Comparison of ENCODE assay signal across 1 cellular context in genomic region chr1:156019946-156020292, GRCh38.
TF ChIP-seq lines count a peak whose summit lies in the region.

No MANE protein-coding gene starts in this region.

TF ChIP-seq in K562, 482 proteins besides CTCF, POLR2A, EP300 and RAD21:
- TF ChIP-seq ZBTB40 (IDR thresholded peaks at IDR 0.05): 0 out of 2 replicates have a peak, but pooled peaks have one; percentile 14
- TF ChIP-seq ZBTB40 (CRISPR knock-in tag; IDR thresholded peaks at IDR 0.05): no peak
- TF ChIP-seq SMC3 (conservative IDR thresholded peaks at IDR 0.05; ENCODE audit: insufficient read depth, low read depth, low read length): no peak
- TF ChIP-seq, protein P1, sequence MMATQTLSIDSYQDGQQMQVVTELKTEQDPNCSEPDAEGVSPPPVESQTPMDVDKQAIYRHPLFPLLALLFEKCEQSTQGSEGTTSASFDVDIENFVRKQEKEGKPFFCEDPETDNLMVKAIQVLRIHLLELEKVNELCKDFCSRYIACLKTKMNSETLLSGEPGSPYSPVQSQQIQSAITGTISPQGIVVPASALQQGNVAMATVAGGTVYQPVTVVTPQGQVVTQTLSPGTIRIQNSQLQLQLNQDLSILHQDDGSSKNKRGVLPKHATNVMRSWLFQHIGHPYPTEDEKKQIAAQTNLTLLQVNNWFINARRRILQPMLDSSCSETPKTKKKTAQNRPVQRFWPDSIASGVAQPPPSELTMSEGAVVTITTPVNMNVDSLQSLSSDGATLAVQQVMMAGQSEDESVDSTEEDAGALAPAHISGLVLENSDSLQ (IDR thresholded peaks at IDR 0.05): peak; percentile 73
